ENCODE assay signal across 1 cellular context in genomic region chr10:80457554-80458262, GRCh38.
TF ChIP-seq lines count a peak whose summit lies in the region.

No MANE protein-coding gene starts in this region.

TF ChIP-seq in HCT116, 20 proteins besides CTCF, POLR2A, EP300 and RAD21 (continued from another document):
- TF ChIP-seq REST (IDR thresholded peaks at IDR 0.05; ENCODE audit: low read depth) (no peak), FOSL1 (IDR thresholded peaks at IDR 0.05; ENCODE audit: low read depth) (no peak), SRF (IDR thresholded peaks at IDR 0.05; ENCODE audit: low read depth) (no peak), EGR1 (IDR thresholded peaks at IDR 0.05; ENCODE audit: low read depth) (no peak)
- TF ChIP-seq, protein P1, sequence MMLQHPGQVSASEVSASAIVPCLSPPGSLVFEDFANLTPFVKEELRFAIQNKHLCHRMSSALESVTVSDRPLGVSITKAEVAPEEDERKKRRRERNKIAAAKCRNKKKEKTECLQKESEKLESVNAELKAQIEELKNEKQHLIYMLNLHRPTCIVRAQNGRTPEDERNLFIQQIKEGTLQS (IDR thresholded peaks at IDR 0.05), result no peak
